ENCODE assay signal across 9 cellular contexts in genomic region chr1:32220746-32221580, GRCh38. TPM values are rescaled to one million over a fixed set of nuclear protein-coding genes. Genes with fewer than 3 reads are reported as not detected.
A peak's percentile ranks its signal among the peaks of the same experiment; 100 is the strongest.
DNase-seq lines count a peak whose midpoint lies in the region; ATAC-seq, FAIRE-seq and TF ChIP-seq lines count a peak whose summit lies in the region.
"Had no signal": no experiment of that assay in that cellular context is flagged by ENCODE, and none has a peak within 500 bp of the region (broad histone marks: within the 10 kb centered on the region; RNA-seq: fewer than 3 reads in every experiment).

No MANE protein-coding gene starts in this region.

- H3K4me1 ChIP-seq in keratinocyte (ENCODE audit: control insufficient read depth, extremely low read depth, insufficient read depth, low read length) (peaks cover 33% of the 10 kb centered on the region), suprapubic skin (peaks cover 34% of the 10 kb centered on the region)

- peaks cover 20% of the 10 kb centered on the region for H3K36me3 Mint-ChIP-seq in activated CD4-positive, alpha-beta T cell treated with anti-CD3 and anti-CD28 coated beads, Interleukin-2, amount 10 ng/mL, durations not matched to agents 7 days and 5 days (ENCODE audit: low read depth)
- H3K36me3 Mint-ChIP-seq in activated CD8-positive, alpha-beta T cell treated with anti-CD3 and anti-CD28 coated beads, Interleukin-2, amount 10 ng/mL, durations not matched to agents 7 days and 5 days (ENCODE audit: low read depth): peaks cover 19% of the 10 kb centered on the region

- dilution Hi-C loops in keratinocyte (cut with MboI; ENCODE audit: extremely low pct_ligation_motif_present, low sequenced_read_pairs): no loop called here

- H3K27ac Mint-ChIP-seq in activated CD4-positive, alpha-beta T cell treated with anti-CD3 and anti-CD28 coated beads, Interleukin-2, amount 10 ng/mL, durations not matched to agents 7 days and 5 days: peak overlapping the region; percentile 97
- peak overlapping the region; percentile 98 for H3K27ac Mint-ChIP-seq in activated CD8-positive, alpha-beta T cell treated with anti-CD3 and anti-CD28 coated beads, Interleukin-2, amount 10 ng/mL, durations not matched to agents 7 days and 5 days

- H3K4me3 Mint-ChIP-seq in activated CD4-positive, alpha-beta T cell treated with anti-CD3 and anti-CD28 coated beads, Interleukin-2, amount 10 ng/mL, durations not matched to agents 7 days and 5 days: peak overlapping the region; percentile 99
- peak overlapping the region; percentile 97 for H3K4me3 Mint-ChIP-seq in activated CD8-positive, alpha-beta T cell treated with anti-CD3 and anti-CD28 coated beads, Interleukin-2, amount 10 ng/mL, durations not matched to agents 7 days and 5 days

- TF ChIP-seq POLR2A in suprapubic skin (IDR thresholded peaks at IDR 0.05): no peak

- peak overlapping the region; percentile 100 for H3K9ac ChIP-seq in keratinocyte (ENCODE audit: control insufficient read depth, extremely low read depth, insufficient read depth, low read length)

- 87% methylated on average over 4 of the region's 4 CpGs for WGBS in suprapubic skin

- peak overlapping the region; percentile 80 for H3K4me2 ChIP-seq in keratinocyte (ENCODE audit: control insufficient read depth, extremely low read depth, insufficient read depth, low read depth, low read length)

- no peaks in the 10 kb centered on the region for H3K27me3 Mint-ChIP-seq in activated CD4-positive, alpha-beta T cell treated with anti-CD3 and anti-CD28 coated beads, Interleukin-2, amount 10 ng/mL, durations not matched to agents 7 days and 5 days
- H3K27me3 Mint-ChIP-seq in activated CD8-positive, alpha-beta T cell treated with anti-CD3 and anti-CD28 coated beads, Interleukin-2, amount 10 ng/mL, durations not matched to agents 7 days and 5 days (ENCODE audit: low read depth): no peaks in the 10 kb centered on the region

- no peaks in the 10 kb centered on the region for H4K20me1 ChIP-seq in keratinocyte (ENCODE audit: control insufficient read depth, extremely low read depth, insufficient read depth, low read length)

- no peak for DNase-seq in activated CD4-positive, alpha-beta T cell treated with anti-CD3 and anti-CD28 coated beads, Interleukin-2, amount 10 ng/mL, durations not matched to agents 7 days and 5 days
- no peak for DNase-seq in activated CD4-positive, alpha-beta T cell treated with anti-CD3 and anti-CD28 coated beads for 1 hour
- no peak for DNase-seq in activated CD8-positive, alpha-beta T cell treated with anti-CD3 and anti-CD28 coated beads, Interleukin-2, amount 10 ng/mL, durations not matched to agents 7 days and 5 days
- DNase-seq in keratinocyte (ENCODE audit: low read depth, low spot score) (no peak), suprapubic skin (ENCODE audit: low spot score in 2 of 2) (no peak)
- DNase-seq: NCI-H345 had no signal

- no peak for TF ChIP-seq CTCF in keratinocyte (optimal IDR thresholded peaks at IDR 0.05 in 1 of 3, IDR thresholded peaks at IDR 0.05 in 1 of 3, conservative IDR thresholded peaks at IDR 0.05 in 1 of 3; ENCODE audit: extremely low read depth in 1 of 3, insufficient read depth in 2 of 3, low read length in 3 of 3)
- no peak for TF ChIP-seq CTCF in suprapubic skin (IDR thresholded peaks at IDR 0.05)

- H3K9me1 ChIP-seq in keratinocyte (ENCODE audit: control insufficient read depth, extremely low read depth, insufficient read depth, low read length): no peaks in the 10 kb centered on the region

- H3K27ac ChIP-seq in keratinocyte (ENCODE audit: control insufficient read depth, insufficient read depth, low read length) (peak overlapping the region; percentile 98), suprapubic skin (no peak overlapping the region)

- no peak for FAIRE-seq in keratinocyte (lab: Jason Lieb, UNC)

- no peak for ATAC-seq in activated CD8-positive, alpha-beta T cell treated with anti-CD3 and anti-CD28 coated beads, Interleukin-2, amount 10 ng/mL, durations not matched to agents 7 days and 5 days
- ATAC-seq in HG03439 (IDR thresholded peaks at IDR 0.05; ENCODE audit: unreplicated experiment) (no peak), HG03442 (IDR thresholded peaks at IDR 0.05; ENCODE audit: unreplicated experiment) (no peak), HG02885 (IDR thresholded peaks at IDR 0.05; ENCODE audit: poor library complexity, unreplicated experiment) (no peak)

- no peak overlapping the region for H2AFZ ChIP-seq in keratinocyte (ENCODE audit: control insufficient read depth, low read length)

- H3K79me2 ChIP-seq in keratinocyte (ENCODE audit: control insufficient read depth, insufficient read depth, low read length): peaks cover 33% of the 10 kb centered on the region

- H3K9me3 Mint-ChIP-seq in activated CD4-positive, alpha-beta T cell treated with anti-CD3 and anti-CD28 coated beads, Interleukin-2, amount 10 ng/mL, durations not matched to agents 7 days and 5 days: no peaks in the 10 kb centered on the region
- H3K9me3 Mint-ChIP-seq in activated CD8-positive, alpha-beta T cell treated with anti-CD3 and anti-CD28 coated beads, Interleukin-2, amount 10 ng/mL, durations not matched to agents 7 days and 5 days (ENCODE audit: insufficient read depth): no peaks in the 10 kb centered on the region

- H3K4me3 ChIP-seq in keratinocyte (ENCODE audit: control insufficient read depth in 2 of 3, extremely low read depth in 1 of 3, insufficient read depth in 2 of 3, low read depth in 1 of 3, low read length in 3 of 3) (peak overlapping the region; percentile 82 to 96 (median 89)), suprapubic skin (peak overlapping the region; percentile 59)

- no peak for TF ChIP-seq EP300 in suprapubic skin (IDR thresholded peaks at IDR 0.05)

- CTCF ChIA-PET in activated CD4-positive, alpha-beta T cell treated with anti-CD3 and anti-CD28 coated beads, Interleukin-2, amount 10 ng/mL, durations not matched to agents 7 days and 5 days (lab: Charles Lee): interaction anchor here (0.8 to 1.4 kb wide), 3 partner anchors 9 to 27 kb away, joined by 3 to 5 read pairs (median 4); no protein-coding TSS in a partner anchor
- CTCF ChIA-PET in activated CD8-positive, alpha-beta T cell treated with anti-CD3 and anti-CD28 coated beads, Interleukin-2, amount 10 ng/mL, durations not matched to agents 7 days and 5 days (lab: Charles Lee): interaction anchor here (1.0 to 5.5 kb wide), 3 partner anchors 20 to 101 kb away, joined by 3 to 26 read pairs (median 3); partner anchors contain the start of gene FAM167B

- H3K9me3 ChIP-seq in keratinocyte (ENCODE audit: control insufficient read depth, low read depth, low read length): no peaks in the 10 kb centered on the region
- no peaks in the 10 kb centered on the region for H3K9me3 ChIP-seq in suprapubic skin

- H3K27me3 ChIP-seq in keratinocyte (ENCODE audit: control insufficient read depth, extremely low read depth, insufficient read depth, low read length) (no peaks in the 10 kb centered on the region), suprapubic skin (no peaks in the 10 kb centered on the region)

- H3K4me1 Mint-ChIP-seq in activated CD4-positive, alpha-beta T cell treated with anti-CD3 and anti-CD28 coated beads, Interleukin-2, amount 10 ng/mL, durations not matched to agents 7 days and 5 days: peaks cover 49% of the 10 kb centered on the region
- H3K4me1 Mint-ChIP-seq in activated CD8-positive, alpha-beta T cell treated with anti-CD3 and anti-CD28 coated beads, Interleukin-2, amount 10 ng/mL, durations not matched to agents 7 days and 5 days (ENCODE audit: low read depth): peaks cover 34% of the 10 kb centered on the region

- H3K36me3 ChIP-seq in keratinocyte (ENCODE audit: control insufficient read depth in 2 of 2, extremely low read depth in 1 of 2, insufficient read depth in 2 of 2, low read length in 2 of 2) (peaks cover 10 to 27% of the 10 kb centered on the region in 2 experiments), suprapubic skin (peaks cover 46% of the 10 kb centered on the region)

- POLR2A ChIA-PET in activated CD4-positive, alpha-beta T cell treated with anti-CD3 and anti-CD28 coated beads, Interleukin-2, amount 10 ng/mL, durations not matched to agents 7 days and 5 days (lab: Charles Lee): no interaction called here
- POLR2A ChIA-PET in activated CD8-positive, alpha-beta T cell treated with anti-CD3 and anti-CD28 coated beads, Interleukin-2, amount 10 ng/mL, durations not matched to agents 7 days and 5 days (lab: Charles Lee): interaction anchor here (1.3 to 3.3 kb wide), 5 partner anchors 9 to 115 kb away, joined by 4 to 13 read pairs (median 4); partner anchors contain the start of genes HDAC1 and MARCKSL1

RNA-seq across cellular contexts. Expression of gene TMEM234, which starts 1.2 kb away (rescaled TPM):
- 10 to 100 TPM; 13.2 to 15.0 TPM for total RNA-seq in activated CD4-positive, alpha-beta T cell treated with anti-CD3 and anti-CD28 coated beads, Interleukin-2, amount 10 ng/mL, durations not matched to agents 7 days and 5 days
- 10 to 100 TPM; 10.6 TPM for total RNA-seq in activated CD8-positive, alpha-beta T cell treated with anti-CD3 and anti-CD28 coated beads, Interleukin-2, amount 10 ng/mL, durations not matched to agents 7 days and 5 days
- 14.4 to 20.1 TPM (median 16.9 TPM) in 3 replicates for polyA plus RNA-seq in keratinocyte
- 5.4 TPM for polyA plus RNA-seq in keratinocyte (2011; ENCODE audit: low read depth)
- 10.2 and 12.5 TPM in 2 replicates for polyA plus RNA-seq in keratinocyte (2011; cell fraction: cytosol; rRNA removed)
- 49.0 and 52.4 TPM in 2 replicates for polyA plus RNA-seq in keratinocyte (2011; cell fraction: nucleus; rRNA removed)
- polyA plus RNA-seq in keratinocyte (2012; ENCODE audit: low replicate concordance): 8.1 and 16.7 TPM in 2 replicates
- 15.2 to 20.5 TPM (median 19.9 TPM) in 3 replicates for polyA minus RNA-seq in keratinocyte
- 4.2 TPM for polyA minus RNA-seq in keratinocyte (2011; cell fraction: cytosol; rRNA and poly(A)+ RNA removed)
- 16.4 and 17.4 TPM in 2 replicates for polyA minus RNA-seq in keratinocyte (2011; cell fraction: nucleus; rRNA and poly(A)+ RNA removed)
- 10 to 100 TPM in 2 of 4 donors, 1 to 10 TPM in 2; 7.7 to 18.7 (median 12.6) TPM for total RNA-seq in suprapubic skin

RNA-seq across cellular contexts. Expression of gene EIF3I, which starts 1.2 kb away (rescaled TPM):
- total RNA-seq in activated CD4-positive, alpha-beta T cell treated with anti-CD3 and anti-CD28 coated beads, Interleukin-2, amount 10 ng/mL, durations not matched to agents 7 days and 5 days: 100 to 1,000 TPM; 173 to 176 TPM
- 100 to 1,000 TPM; 194 to 196 TPM for total RNA-seq in activated CD8-positive, alpha-beta T cell treated with anti-CD3 and anti-CD28 coated beads, Interleukin-2, amount 10 ng/mL, durations not matched to agents 7 days and 5 days
- 319 to 655 TPM (median 388 TPM) in 3 replicates for polyA plus RNA-seq in keratinocyte
- 987 TPM for polyA plus RNA-seq in keratinocyte (2011; ENCODE audit: low read depth)
- polyA plus RNA-seq in keratinocyte (2011; cell fraction: cytosol; rRNA removed): 458 and 512 TPM in 2 replicates
- polyA plus RNA-seq in keratinocyte (2011; cell fraction: nucleus; rRNA removed): 198 and 213 TPM in 2 replicates
- polyA plus RNA-seq in keratinocyte (2012; ENCODE audit: low replicate concordance): 223 and 320 TPM in 2 replicates
- polyA minus RNA-seq in keratinocyte: 431 to 641 TPM (median 535 TPM) in 3 replicates
- polyA minus RNA-seq in keratinocyte (2011; cell fraction: cytosol; rRNA and poly(A)+ RNA removed): 186 TPM
- polyA minus RNA-seq in keratinocyte (2011; cell fraction: nucleus; rRNA and poly(A)+ RNA removed): 82.8 and 99.2 TPM in 2 replicates
- 100 to 1,000 TPM in 3 of 4 donors, 10 to 100 TPM in 1; 98.8 to 211 (median 178) TPM for total RNA-seq in suprapubic skin

RNA-seq across cellular contexts. Expression of gene DCDC2B, which starts 12.1 kb away (rescaled TPM):
- under 1 TPM; 0.10 TPM for total RNA-seq in activated CD4-positive, alpha-beta T cell treated with anti-CD3 and anti-CD28 coated beads, Interleukin-2, amount 10 ng/mL, durations not matched to agents 7 days and 5 days
- total RNA-seq in activated CD8-positive, alpha-beta T cell treated with anti-CD3 and anti-CD28 coated beads, Interleukin-2, amount 10 ng/mL, durations not matched to agents 7 days and 5 days: not detected
- polyA plus RNA-seq in keratinocyte: not detected in 3 replicates
- not detected for polyA plus RNA-seq in keratinocyte (2011; ENCODE audit: low read depth)
- not detected in 2 replicates for polyA plus RNA-seq in keratinocyte (2011; cell fraction: cytosol; rRNA removed)
- polyA plus RNA-seq in keratinocyte (2011; cell fraction: nucleus; rRNA removed): not detected in 2 replicates
- polyA plus RNA-seq in keratinocyte (2012; ENCODE audit: low replicate concordance): not detected in 2 replicates
- polyA minus RNA-seq in keratinocyte: not detected in 3 replicates
- not detected for polyA minus RNA-seq in keratinocyte (2011; cell fraction: cytosol; rRNA and poly(A)+ RNA removed)
- not detected in 2 replicates for polyA minus RNA-seq in keratinocyte (2011; cell fraction: nucleus; rRNA and poly(A)+ RNA removed)
- not detected for total RNA-seq in suprapubic skin

RNA-seq across cellular contexts. Expression of gene IQCC, which starts 15.5 kb away (rescaled TPM):
- 1 to 10 TPM; 4.8 to 5.0 TPM for total RNA-seq in activated CD4-positive, alpha-beta T cell treated with anti-CD3 and anti-CD28 coated beads, Interleukin-2, amount 10 ng/mL, durations not matched to agents 7 days and 5 days
- total RNA-seq in activated CD8-positive, alpha-beta T cell treated with anti-CD3 and anti-CD28 coated beads, Interleukin-2, amount 10 ng/mL, durations not matched to agents 7 days and 5 days: 1 to 10 TPM; 6.1 to 6.3 TPM
- 1.2 to 2.3 TPM (median 1.5 TPM) in 3 replicates for polyA plus RNA-seq in keratinocyte
- 1.1 TPM for polyA plus RNA-seq in keratinocyte (2011; ENCODE audit: low read depth)
- polyA plus RNA-seq in keratinocyte (2011; cell fraction: cytosol; rRNA removed): 0.89 and 0.90 TPM in 2 replicates
- 1.2 and 1.3 TPM in 2 replicates for polyA plus RNA-seq in keratinocyte (2011; cell fraction: nucleus; rRNA removed)
- polyA plus RNA-seq in keratinocyte (2012; ENCODE audit: low replicate concordance): 1.7 TPM in 2 replicates
- 0.59 to 2.0 TPM (median 0.75 TPM) in 3 replicates for polyA minus RNA-seq in keratinocyte
- not detected for polyA minus RNA-seq in keratinocyte (2011; cell fraction: cytosol; rRNA and poly(A)+ RNA removed)
- 0.62 and 0.63 TPM in 2 replicates for polyA minus RNA-seq in keratinocyte (2011; cell fraction: nucleus; rRNA and poly(A)+ RNA removed)
- total RNA-seq in suprapubic skin: 1 to 10 TPM; 1.7 to 4.4 (median 3.7) TPM

RNA-seq across cellular contexts. Expression of gene CCDC28B, which starts 20.6 kb away (rescaled TPM):
- 10 to 100 TPM; 33.4 to 36.6 TPM for total RNA-seq in activated CD4-positive, alpha-beta T cell treated with anti-CD3 and anti-CD28 coated beads, Interleukin-2, amount 10 ng/mL, durations not matched to agents 7 days and 5 days
- total RNA-seq in activated CD8-positive, alpha-beta T cell treated with anti-CD3 and anti-CD28 coated beads, Interleukin-2, amount 10 ng/mL, durations not matched to agents 7 days and 5 days: 10 to 100 TPM; 71.4 to 72.8 TPM
- polyA plus RNA-seq in keratinocyte: 3.6 to 4.5 TPM (median 3.8 TPM) in 3 replicates
- 0.74 TPM for polyA plus RNA-seq in keratinocyte (2011; ENCODE audit: low read depth)
- polyA plus RNA-seq in keratinocyte (2011; cell fraction: cytosol; rRNA removed): 1.8 and 4.2 TPM in 2 replicates
- 1.6 and 1.8 TPM in 2 replicates for polyA plus RNA-seq in keratinocyte (2011; cell fraction: nucleus; rRNA removed)
- polyA plus RNA-seq in keratinocyte (2012; ENCODE audit: low replicate concordance): 4.4 and 7.5 TPM in 2 replicates
- 1.0 to 2.3 TPM (median 1.2 TPM) in 3 replicates for polyA minus RNA-seq in keratinocyte
- polyA minus RNA-seq in keratinocyte (2011; cell fraction: cytosol; rRNA and poly(A)+ RNA removed): 2.3 TPM
- polyA minus RNA-seq in keratinocyte (2011; cell fraction: nucleus; rRNA and poly(A)+ RNA removed): 0.95 and 1.7 TPM in 2 replicates
- 1 to 10 TPM in 3 of 4 donors, under 1 TPM in 1; 0.72 to 3.5 (median 2.0) TPM for total RNA-seq in suprapubic skin
